ENCODE assay signal across 9 cellular contexts in the genomic region with DNA sequence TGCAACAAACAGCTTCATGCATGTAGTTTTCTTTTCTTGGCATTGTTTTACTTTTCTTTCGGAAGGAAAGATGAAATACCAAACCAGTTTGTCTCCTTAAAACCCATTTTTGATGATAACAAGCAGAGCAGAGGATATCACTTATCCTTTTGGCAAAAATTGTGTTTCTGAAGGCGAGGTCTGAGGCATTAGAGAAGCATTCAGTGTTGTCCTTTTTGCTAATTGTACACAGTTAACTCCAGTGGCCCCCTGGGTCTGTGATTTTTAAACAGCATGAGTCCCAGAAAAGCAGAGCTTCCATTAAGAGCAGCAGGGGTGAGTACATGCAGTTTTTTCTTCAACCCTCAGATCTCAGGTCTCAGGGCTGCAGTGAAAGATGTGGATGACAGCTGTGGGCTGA. TPM values are rescaled to one million over a fixed set of nuclear protein-coding genes. Genes with fewer than 3 reads are reported as not detected.
DNase-seq lines count a peak whose midpoint lies in the region; ATAC-seq, FAIRE-seq and TF ChIP-seq lines count a peak whose summit lies in the region.
"Had no signal": no experiment of that assay in that cellular context is flagged by ENCODE, and none has a peak within 500 bp of the region (broad histone marks: within the 10 kb centered on the region; RNA-seq: fewer than 3 reads in every experiment).

No MANE protein-coding gene starts in this region.

- H3K9me3 ChIP-seq in IMR-90 (ENCODE audit: control insufficient read depth, insufficient read depth, low read length) (no peaks in the 10 kb centered on the region), uterus (no peaks in the 10 kb centered on the region)

- H3K4me1 ChIP-seq in IMR-90 (ENCODE audit: control insufficient read depth, insufficient read depth, low read length) (peaks cover 13% of the 10 kb centered on the region), uterus (peaks cover 0 to 10% of the 10 kb centered on the region in 2 donors)

- peaks cover 23% of the 10 kb centered on the region for H4K20me1 ChIP-seq in IMR-90 (ENCODE audit: insufficient read depth, low read length)

- POLR2A ChIA-PET in IMR-90 (lab: Charles Lee; ENCODE audit: unreplicated experiment), result no interaction called here

- peaks cover 3% of the 10 kb centered on the region for H3K9me3 Mint-ChIP-seq in activated naive CD8-positive, alpha-beta T cell (ENCODE audit: low read depth)
- H3K9me3 Mint-ChIP-seq in nephron, result no peaks in the 10 kb centered on the region
- no peaks in the 10 kb centered on the region for H3K9me3 Mint-ChIP-seq in HFFc6

- H2BK120ac ChIP-seq in IMR-90 (ENCODE audit: low read depth, low read length), result no peak overlapping the region

- H3K27me3 ChIP-seq in IMR-90 (ENCODE audit: control insufficient read depth, insufficient read depth, low read length), result no peaks in the 10 kb centered on the region
- no peaks in the 10 kb centered on the region for H3K27me3 ChIP-seq in uterus

- H3K23ac ChIP-seq in IMR-90 (ENCODE audit: low read depth, low read length), result no peak overlapping the region

- no peaks in the 10 kb centered on the region for H3K27me3 Mint-ChIP-seq in activated naive CD8-positive, alpha-beta T cell
- no peaks in the 10 kb centered on the region for H3K27me3 Mint-ChIP-seq in nephron (ENCODE audit: low read depth)
- H3K27me3 Mint-ChIP-seq in HFFc6 (ENCODE audit: insufficient read depth), result no peaks in the 10 kb centered on the region; the same call in 1 of the 2 replicates

- ATAC-seq in IMR-90 (ENCODE audit: low read depth) (peak; percentile 58), HG03095 (IDR thresholded peaks at IDR 0.05; ENCODE audit: unreplicated experiment) (no peak)

- CTCF ChIA-PET in IMR-90 (lab: Yijun Ruan, JAX), result interaction anchor here (1.0 kb wide), 1 partner anchor 10 kb away, joined by 3 read pairs; no protein-coding TSS in a partner anchor

- no peak for TF ChIP-seq RAD21 in IMR-90 (IDR thresholded peaks at IDR 0.05; ENCODE audit: low read length)

- H2AK9ac ChIP-seq in IMR-90 (replicated peaks; ENCODE audit: low read depth, low read length, poor library complexity), result no peak overlapping the region

- in situ Hi-C loops in IMR-90 (cut with MboI; ENCODE audit: low sequenced_read_pairs), result no loop called here

- H3K9me1 ChIP-seq in IMR-90 (ENCODE audit: insufficient read depth, low read length), result peaks cover 7% of the 10 kb centered on the region

- no peak for TF ChIP-seq CTCF in IMR-90 (conservative IDR thresholded peaks at IDR 0.05; ENCODE audit: low read depth, low read length)
- no peak for TF ChIP-seq CTCF in nephron (IDR thresholded peaks at IDR 0.05; ENCODE audit: unreplicated experiment in 3 of 3)
- TF ChIP-seq CTCF in uterus (IDR thresholded peaks at IDR 0.05), result no peak
- no peak for TF ChIP-seq CTCF in HFFc6 (IDR thresholded peaks at IDR 0.05)

- peak overlapping the region; percentile 93 for H3K27ac Mint-ChIP-seq in activated naive CD8-positive, alpha-beta T cell
- peak overlapping the region in 2 of 3 experiments; percentile 24 to 51 for H3K27ac Mint-ChIP-seq in nephron
- H3K27ac Mint-ChIP-seq in HFFc6, result no peak overlapping the region

- peaks cover 74% of the 10 kb centered on the region for H3K4me1 Mint-ChIP-seq in activated naive CD8-positive, alpha-beta T cell (ENCODE audit: low read depth)
- peaks cover 22% of the 10 kb centered on the region for H3K4me1 Mint-ChIP-seq in nephron
- H3K4me1 Mint-ChIP-seq in HFFc6 (ENCODE audit: low read depth), result peaks cover 26% of the 10 kb centered on the region

- H3K4ac ChIP-seq in IMR-90 (ENCODE audit: low read depth, low read length), result no peak overlapping the region

- H2AK5ac ChIP-seq in IMR-90 (ENCODE audit: low read depth, low read length), result no peak overlapping the region

- H3K36me3 ChIP-seq in IMR-90 (ENCODE audit: control insufficient read depth, insufficient read depth, low read length) (no peaks in the 10 kb centered on the region), uterus (no peaks in the 10 kb centered on the region)

- DNase-seq in DMS 273 (lab: John Stamatoyannopoulos, UW; ENCODE audit: unreplicated experiment) (peak; percentile 48), IMR-90 (peak; percentile 11), uterus (no peak), frontal cortex (ENCODE audit: low spot score in 2 of 2) (no peak), HFFc6 (no peak)

- no CpG with 5 or more reads among the region's 2 CpGs for WGBS in IMR-90 (ENCODE audit: extremely low coverage in 2 of 2, insufficient read length in 1 of 2), 2 experiments

- BruUV-seq in IMR-90 (replicated peaks; lab: Mats Ljungman, UMichigan), result no TSS peak

- no peak overlapping the region for H3K56ac ChIP-seq in IMR-90 (ENCODE audit: extremely low read depth, insufficient read depth, low read length)

- intact Hi-C loops in IMR-90 (cut with micrococcal nuclease), result no loop called here
- intact Hi-C loops in uterus (cut with DNase I; ENCODE audit: low total_unique reads), result no loop called here

- no peak overlapping the region for H3K14ac ChIP-seq in IMR-90 (replicated peaks; ENCODE audit: low read depth, low read length)

- H3K4me3 Mint-ChIP-seq in activated naive CD8-positive, alpha-beta T cell, result peak overlapping the region; percentile 42
- H3K4me3 Mint-ChIP-seq in nephron (peak overlapping the region in 1 of 3 experiments; percentile 12), HFFc6 (no peak overlapping the region)

- H4K8ac ChIP-seq in IMR-90 (ENCODE audit: low read depth in 2 of 2, low read length in 2 of 2), result no peak overlapping the region

- H2BK20ac ChIP-seq in IMR-90 (ENCODE audit: low read depth, low read length), result no peak overlapping the region

- H4K91ac ChIP-seq in IMR-90 (ENCODE audit: insufficient read depth, low read depth, low read length), result no peak overlapping the region

- no peak overlapping the region for H4K5ac ChIP-seq in IMR-90 (ENCODE audit: low read depth, low read length)

- no peak overlapping the region for H2BK5ac ChIP-seq in IMR-90 (ENCODE audit: low read depth, low read length, poor library complexity, severe bottlenecking)

- H3K18ac ChIP-seq in IMR-90 (ENCODE audit: low read depth, low read length), result no peak overlapping the region

- H3K4me3 ChIP-seq in IMR-90 (ENCODE audit: insufficient read depth, low read depth, low read length), result no peak overlapping the region
- H3K4me3 ChIP-seq in uterus, result no peak overlapping the region

- dilution Hi-C loops in IMR-90 (cut with HindIII; ENCODE audit: low sequenced_read_pairs, unreplicated experiment), result no loop called here

- peaks cover 20 to 30% of the 10 kb centered on the region in 2 experiments for H3K79me1 ChIP-seq in IMR-90 (ENCODE audit: low read depth in 1 of 2, low read length in 2 of 2)

- H3K27ac ChIP-seq in IMR-90 (ENCODE audit: insufficient read depth, low read length) (peak overlapping the region; percentile 51; the same call in 1 of the 2 replicates), uterus (no peak overlapping the region)

- H3K9ac ChIP-seq in IMR-90 (ENCODE audit: low read depth, low read length), result peak overlapping the region; percentile 49; the same call in 1 of the 2 replicates

- H3K4me2 ChIP-seq in IMR-90 (ENCODE audit: low read depth, low read length), result peak overlapping the region; percentile 64

- no peak for TF ChIP-seq POLR2A in IMR-90 (IDR thresholded peaks at IDR 0.05; ENCODE audit: low read depth, low read length)
- TF ChIP-seq POLR2A in uterus (IDR thresholded peaks at IDR 0.05), result no peak

- no peak overlapping the region for H2BK15ac ChIP-seq in IMR-90 (ENCODE audit: low read depth, low read length)

- no peak overlapping the region for H2AFZ ChIP-seq in IMR-90 (replicated peaks; ENCODE audit: low read length, poor library complexity)

- no peak for FAIRE-seq in frontal cortex (lab: Jason Lieb, UNC)
- FAIRE-seq: endothelial cell of umbilical vein had no signal

- peaks cover 6% of the 10 kb centered on the region for H3K36me3 Mint-ChIP-seq in activated naive CD8-positive, alpha-beta T cell
- H3K36me3 Mint-ChIP-seq in nephron (ENCODE audit: low read depth) (no peaks in the 10 kb centered on the region), HFFc6 (ENCODE audit: low read depth) (no peaks in the 10 kb centered on the region)

TF ChIP-seq in IMR-90, 13 proteins besides CTCF, POLR2A, EP300 and RAD21:
- TF ChIP-seq MXI1 (IDR thresholded peaks at IDR 0.05; ENCODE audit: borderline replicate concordance, low read depth, low read length) (no peak), MAFK (IDR thresholded peaks at IDR 0.05; ENCODE audit: low read depth, low read length) (no peak), RFX5 (IDR thresholded peaks at IDR 0.05; ENCODE audit: low read depth, low read length) (no peak), SMC3 (IDR thresholded peaks at IDR 0.05; ENCODE audit: low read depth, low read length) (no peak), MAZ (IDR thresholded peaks at IDR 0.05; ENCODE audit: borderline replicate concordance, low read depth, low read length) (no peak), CHD1 (IDR thresholded peaks at IDR 0.05; ENCODE audit: low read depth, low read length) (no peak)
- TF ChIP-seq, protein P1, sequence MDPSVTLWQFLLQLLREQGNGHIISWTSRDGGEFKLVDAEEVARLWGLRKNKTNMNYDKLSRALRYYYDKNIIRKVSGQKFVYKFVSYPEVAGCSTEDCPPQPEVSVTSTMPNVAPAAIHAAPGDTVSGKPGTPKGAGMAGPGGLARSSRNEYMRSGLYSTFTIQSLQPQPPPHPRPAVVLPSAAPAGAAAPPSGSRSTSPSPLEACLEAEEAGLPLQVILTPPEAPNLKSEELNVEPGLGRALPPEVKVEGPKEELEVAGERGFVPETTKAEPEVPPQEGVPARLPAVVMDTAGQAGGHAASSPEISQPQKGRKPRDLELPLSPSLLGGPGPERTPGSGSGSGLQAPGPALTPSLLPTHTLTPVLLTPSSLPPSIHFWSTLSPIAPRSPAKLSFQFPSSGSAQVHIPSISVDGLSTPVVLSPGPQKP (IDR thresholded peaks at IDR 0.05; ENCODE audit: borderline replicate concordance, low read depth, low read length), result no peak

RNA-seq across cellular contexts. Expression of gene TTC39C, which starts 41.3 kb away (rescaled TPM):
- 20.8 and 22.8 TPM in 2 replicates for total RNA-seq in IMR-90 (2012; rRNA removed)
- 8.0 and 9.1 TPM in 2 replicates for polyA plus RNA-seq in IMR-90 (2012; rRNA removed)
- polyA plus RNA-seq in IMR-90 (2012; cell fraction: cytosol; rRNA removed), result 3.6 and 4.1 TPM in 2 replicates
- 5.4 and 10.4 TPM in 2 replicates for polyA plus RNA-seq in IMR-90 (2012; cell fraction: nucleus; rRNA removed; ENCODE audit: low replicate concordance)
- total RNA-seq in uterus, result 10 to 100 TPM; 25.6 to 50.6 (median 33.5) TPM
- total RNA-seq in frontal cortex, result 54.2 TPM
- total RNA-seq in HFFc6 (2021; fragmentation: NEBNext Ultra II Directional; extraction: Animal tissue kit (Norgen Biotek cat#: 25700)), result 10 to 100 TPM; 10.1 to 21.3 (median 17.4) TPM

Comparison
In these comparisons a context has a peak if more than half of its experiments do, and no peak if none do; other contexts are left out.
1. DNase-seq: peak in DMS 273 (single experiment) and IMR-90 (single experiment); none in uterus (0 of 2), frontal cortex (0 of 2) and HFFc6 (single experiment).